14 cellular contexts compared by ENCODE assay signal in genomic region chr11:108669711-108670110, GRCh38.
"Had no signal": no experiment of that assay in that cellular context is flagged by ENCODE, and none has a peak within 500 bp of the region (broad histone marks: within the 10 kb centered on the region; RNA-seq: fewer than 3 reads in every experiment).

No MANE protein-coding gene starts in this region.

- ATAC-seq: activated CD4-positive, CD25-positive, alpha-beta regulatory T cell treated with anti-CD3 and anti-CD28 coated beads, Interleukin-2, amount 50 U/mL, for 24 hours; lower lobe of right lung; sciatic nerve had no signal

- H3K36me3 ChIP-seq: neural progenitor cell, ovary had no signal

- H3K4me3 Mint-ChIP-seq: activated naive CD4-positive, alpha-beta T cell treated with anti-CD3 and anti-CD28 coated beads for 36 hours; endodermal cell; neural progenitor cell had no signal

- H3K9me3 ChIP-seq: lower lobe of right lung, ovary, stomach, testis had no signal

- H3K4me2 ChIP-seq: neural progenitor cell had no signal

- DNase-seq: activated CD4-positive, alpha-beta T cell treated with anti-CD3 and anti-CD28 coated beads, Interleukin-2, amount 50 U/mL, for 1 hour; activated naive CD4-positive, alpha-beta T cell treated with anti-CD3 and anti-CD28 coated beads for 36 hours; dorsolateral prefrontal cortex; endodermal cell; lower lobe of right lung; midbrain; ovary; stimulated activated CD4-positive, alpha-beta T cell treated with anti-CD3 and anti-CD28 coated beads, Interleukin-1b, Interleukin-23, amount 100 ng/mL, for 48 hours; stomach; T-helper 2 cell; testis had no signal

- H2AFZ ChIP-seq: neural progenitor cell had no signal

- H3K4me3 ChIP-seq: dorsolateral prefrontal cortex, lower lobe of right lung, neural progenitor cell, ovary, stomach, testis had no signal

- H3K9ac ChIP-seq: neural progenitor cell had no signal

- H3K27me3 ChIP-seq: dorsolateral prefrontal cortex, neural progenitor cell, ovary, stomach, testis had no signal

- H3K27ac Mint-ChIP-seq: activated naive CD4-positive, alpha-beta T cell treated with anti-CD3 and anti-CD28 coated beads for 36 hours; endodermal cell; neural progenitor cell had no signal

- H3K9me3 Mint-ChIP-seq: activated naive CD4-positive, alpha-beta T cell treated with anti-CD3 and anti-CD28 coated beads for 36 hours; endodermal cell; neural progenitor cell had no signal
